ENCODE assay signal across 8 cellular contexts in genomic region chr1:16236091-16236494, GRCh38. TPM values are rescaled to one million over a fixed set of nuclear protein-coding genes. Genes with fewer than 3 reads are reported as not detected.
DNase-seq lines count a peak whose midpoint lies in the region; ATAC-seq and TF ChIP-seq lines count a peak whose summit lies in the region.

No MANE protein-coding gene starts in this region.

- DNase-seq in AG08396 (ENCODE audit: low spot score), result peak; percentile 57
- DNase-seq in NCI-H2227 (lab: John Stamatoyannopoulos, UW; ENCODE audit: unreplicated experiment), result peak; percentile 61
- DNase-seq in activated CD4-positive, alpha-beta memory T cell treated with anti-CD3 and anti-CD28 coated beads for 36 hours, result peak; percentile 62
- DNase-seq in fibroblast of lung (ENCODE audit: low read depth in 2 of 2), result no peak
- DNase-seq in HEK293T (ENCODE audit: extremely low spot score), result no peak

- H3K4me1 Mint-ChIP-seq in activated CD4-positive, alpha-beta memory T cell treated with anti-CD3 and anti-CD28 coated beads for 36 hours (ENCODE audit: low read depth), result peaks cover 17% of the 10 kb centered on the region

- H3K4me3 Mint-ChIP-seq in activated CD4-positive, alpha-beta memory T cell treated with anti-CD3 and anti-CD28 coated beads for 36 hours, result peak overlapping the region; percentile 85

- TF ChIP-seq CTCF in fibroblast of lung (conservative IDR thresholded peaks at IDR 0.05 in 1 of 2, IDR thresholded peaks at IDR 0.05 in 1 of 2; ENCODE audit: low read depth in 1 of 2, low read length in 2 of 2) (peak in 1 of 2 donors; percentile 20), parathyroid adenoma (IDR thresholded peaks at IDR 0.05) (peak; percentile 6)

- H3K4me3 ChIP-seq in fibroblast of lung (replicated peaks in 1 of 4; ENCODE audit: control extremely low read depth in 1 of 4, insufficient read depth in 1 of 4, low read depth in 3 of 4, low read length in 4 of 4) (peak overlapping the region; percentile 50 to 66 (median 54)), parathyroid adenoma (ENCODE audit: low read depth, low read length) (peak overlapping the region; percentile 92)

- H3K9me3 ChIP-seq in fibroblast of lung (ENCODE audit: control insufficient read depth, insufficient read depth, low read depth, low read length) (no peaks in the 10 kb centered on the region), parathyroid adenoma (ENCODE audit: control insufficient read depth, low read length) (no peaks in the 10 kb centered on the region)

- H3K27me3 Mint-ChIP-seq in activated CD4-positive, alpha-beta memory T cell treated with anti-CD3 and anti-CD28 coated beads for 36 hours, result no peaks in the 10 kb centered on the region

- no peaks in the 10 kb centered on the region for H4K20me1 ChIP-seq in fibroblast of lung (ENCODE audit: control insufficient read depth, extremely low read depth, insufficient read depth, low read length)

- intact Hi-C loops in activated CD4-positive, alpha-beta memory T cell treated with anti-CD3 and anti-CD28 coated beads for 36 hours (cut with micrococcal nuclease), result loop anchor here (1.0 kb wide), 1 partner anchor 19 kb away; no protein-coding TSS in a partner anchor

- H3K79me2 ChIP-seq in fibroblast of lung (ENCODE audit: control insufficient read depth, insufficient read depth, low read length) (no peaks in the 10 kb centered on the region), parathyroid adenoma (no peaks in the 10 kb centered on the region)

- peaks cover 9% of the 10 kb centered on the region for H3K4me1 ChIP-seq in fibroblast of lung (ENCODE audit: control insufficient read depth, extremely low read depth, insufficient read depth, low read length)
- no peaks in the 10 kb centered on the region for H3K4me1 ChIP-seq in parathyroid adenoma

- H3K27me3 ChIP-seq in fibroblast of lung (ENCODE audit: control insufficient read depth, insufficient read depth, low read length) (no peaks in the 10 kb centered on the region), parathyroid adenoma (ENCODE audit: control insufficient read depth, insufficient read depth, low read length) (no peaks in the 10 kb centered on the region)

- H3K36me3 ChIP-seq in fibroblast of lung (ENCODE audit: control insufficient read depth, insufficient read depth, low read length) (no peaks in the 10 kb centered on the region), parathyroid adenoma (ENCODE audit: control insufficient read depth, insufficient read depth, low read length) (no peaks in the 10 kb centered on the region)

- H3K4me2 ChIP-seq in fibroblast of lung (ENCODE audit: extremely low read depth, insufficient read depth, low read length) (peak overlapping the region; percentile 95), parathyroid adenoma (ENCODE audit: low read length) (peak overlapping the region; percentile 100)

- H3K9me3 Mint-ChIP-seq in activated CD4-positive, alpha-beta memory T cell treated with anti-CD3 and anti-CD28 coated beads for 36 hours, result no peaks in the 10 kb centered on the region

- peak overlapping the region; percentile 82 for H3K27ac Mint-ChIP-seq in activated CD4-positive, alpha-beta memory T cell treated with anti-CD3 and anti-CD28 coated beads for 36 hours

- POLR2A ChIA-PET in activated CD4-positive, alpha-beta memory T cell treated with anti-CD3 and anti-CD28 coated beads for 36 hours (lab: Charles Lee), result interaction anchor here (1.0 to 1.7 kb wide), 2 partner anchors 29 to 116 kb away, joined by 3 to 5 read pairs; partner anchors contain the start of gene FBXO42
- POLR2A ChIA-PET in HEK293T (lab: Yijun Ruan, JAX), result interaction anchor here (1.0 to 1.4 kb wide), 2 partner anchors 12 to 163 kb away, joined by 3 to 5 read pairs; no protein-coding TSS in a partner anchor

- ATAC-seq in GM18519 (IDR thresholded peaks at IDR 0.05; ENCODE audit: low FRiP score, unreplicated experiment) (peak; percentile 41), HG03064 (IDR thresholded peaks at IDR 0.05; ENCODE audit: low read depth, unreplicated experiment) (peak; percentile 32)

- no peak overlapping the region for H3K9ac ChIP-seq in fibroblast of lung (ENCODE audit: insufficient read depth, low read length)
- no peak overlapping the region for H3K9ac ChIP-seq in parathyroid adenoma

- H3K36me3 Mint-ChIP-seq in activated CD4-positive, alpha-beta memory T cell treated with anti-CD3 and anti-CD28 coated beads for 36 hours, result no peaks in the 10 kb centered on the region

- H2AFZ ChIP-seq in fibroblast of lung (ENCODE audit: low read length), result peak overlapping the region; percentile 80
- peak overlapping the region; percentile 92 for H2AFZ ChIP-seq in parathyroid adenoma

- H3K27ac ChIP-seq in fibroblast of lung (ENCODE audit: insufficient read depth, low read length), result no peak overlapping the region
- H3K27ac ChIP-seq in parathyroid adenoma, result peak overlapping the region; percentile 59

- CTCF ChIA-PET in activated CD4-positive, alpha-beta memory T cell treated with anti-CD3 and anti-CD28 coated beads for 36 hours (lab: Charles Lee), result interaction anchor here (0.6 to 1.7 kb wide), 2 partner anchors 8 to 31 kb away, joined by 4 to 7 read pairs; no protein-coding TSS in a partner anchor
- CTCF ChIA-PET in HEK293T (lab: Yijun Ruan, JAX), result interaction anchor here (0.6 kb wide), 1 partner anchor 180 kb away, joined by 9 read pairs; no protein-coding TSS in a partner anchor

TF ChIP-seq in HEK293T, 16 proteins besides CTCF, POLR2A, EP300 and RAD21:
- no peak for TF ChIP-seq FOXA1 (IDR thresholded peaks at IDR 0.05)
- TF ChIP-seq CTBP1 (IDR thresholded peaks at IDR 0.05; ENCODE audit: borderline replicate concordance), result no peak
- no peak for TF ChIP-seq ZNF384 (IDR thresholded peaks at IDR 0.05)
- no peak for TF ChIP-seq ELF4 (IDR thresholded peaks at IDR 0.05)
- no peak for TF ChIP-seq NFRKB (IDR thresholded peaks at IDR 0.05)
- TF ChIP-seq L3MBTL2 (conservative IDR thresholded peaks at IDR 0.05), result no peak
- no peak for TF ChIP-seq SP1 (IDR thresholded peaks at IDR 0.05)
- TF ChIP-seq FOXK2 (IDR thresholded peaks at IDR 0.05), result no peak
- no peak for TF ChIP-seq SUZ12 (IDR thresholded peaks at IDR 0.05)
- TF ChIP-seq PKNOX1 (IDR thresholded peaks at IDR 0.05), result no peak
- TF ChIP-seq HDGF (IDR thresholded peaks at IDR 0.05; ENCODE audit: borderline replicate concordance), result no peak
- TF ChIP-seq TARDBP (IDR thresholded peaks at IDR 0.05), result no peak
- no peak for TF ChIP-seq BHLHE40 (IDR thresholded peaks at IDR 0.05; ENCODE audit: borderline replicate concordance)
- no peak for TF ChIP-seq LEF1 (IDR thresholded peaks at IDR 0.05; ENCODE audit: borderline replicate concordance)
- no peak for TF ChIP-seq FOXM1 (IDR thresholded peaks at IDR 0.05; ENCODE audit: borderline replicate concordance)
- no peak for TF ChIP-seq ARNT (IDR thresholded peaks at IDR 0.05)

RNA-seq across cellular contexts. Expression of gene CPLANE2, which starts 0.9 kb away (rescaled TPM):
- 1 to 10 TPM; 3.9 to 5.0 TPM for total RNA-seq in activated CD4-positive, alpha-beta memory T cell treated with anti-CD3 and anti-CD28 coated beads for 36 hours
- total RNA-seq in fibroblast of lung, result 12.1 and 19.2 TPM in 2 replicates
- polyA plus RNA-seq in fibroblast of lung, result 2.4 and 4.0 TPM in 2 replicates
- polyA plus RNA-seq in fibroblast of lung (2012), result 5.6 and 5.8 TPM in 2 replicates
- polyA minus RNA-seq in fibroblast of lung (ENCODE audit: low replicate concordance), result 3.4 and 7.7 TPM in 2 replicates

RNA-seq across cellular contexts. Expression of gene ARHGEF19, which starts 23.6 kb away (rescaled TPM):
- 1 to 10 TPM; 7.0 to 7.1 TPM for total RNA-seq in activated CD4-positive, alpha-beta memory T cell treated with anti-CD3 and anti-CD28 coated beads for 36 hours
- 3.3 and 3.6 TPM in 2 replicates for total RNA-seq in fibroblast of lung
- polyA plus RNA-seq in fibroblast of lung, result 2.5 and 3.3 TPM in 2 replicates
- 4.9 and 5.1 TPM in 2 replicates for polyA plus RNA-seq in fibroblast of lung (2012)
- polyA minus RNA-seq in fibroblast of lung (ENCODE audit: low replicate concordance), result 6.9 and 7.3 TPM in 2 replicates

Comparison
In these comparisons a context has a peak if more than half of its experiments do, and no peak if none do; other contexts are left out.
1. DNase-seq: peak in AG08396 (single experiment), NCI-H2227 (single experiment) and activated CD4-positive, alpha-beta memory T cell treated with anti-CD3 and anti-CD28 coated beads for 36 hours (single experiment); none in fibroblast of lung (0 of 2) and HEK293T (single experiment).